ENCODE assay signal across 24 cellular contexts in genomic region chr4:109296545-109296944, GRCh38. TPM values are rescaled to one million over a fixed set of nuclear protein-coding genes. Genes with fewer than 3 reads are reported as not detected.
DNase-seq lines count a peak whose midpoint lies in the region; ATAC-seq, FAIRE-seq and TF ChIP-seq lines count a peak whose summit lies in the region.
"Had no signal": no experiment of that assay in that cellular context is flagged by ENCODE, and none has a peak within 500 bp of the region (broad histone marks: within the 10 kb centered on the region; RNA-seq: fewer than 3 reads in every experiment).

No MANE protein-coding gene starts in this region.

- ATAC-seq in RWPE2 (ENCODE audit: low read depth) = peak; percentile 50; the same call in 1 of the 3 replicates

- 72 to 76% methylated on average over 2 of the region's 2 CpGs for WGBS in GM23248 (ENCODE audit: low coverage in 1 of 2, low lambda C conversion rate in 2 of 2, missing lambda C conversion rate in 2 of 2), 2 experiments

- H3K9ac ChIP-seq in GM23248 (no peak overlapping the region), keratinocyte (ENCODE audit: control insufficient read depth, extremely low read depth, insufficient read depth, low read length) (no peak overlapping the region)

- in situ Hi-C loops in GM23248 (cut with MboI) = no loop called here

- dilution Hi-C loops in keratinocyte (cut with MboI; ENCODE audit: extremely low pct_ligation_motif_present, low sequenced_read_pairs) = no loop called here

- H3K27ac ChIP-seq in GM23248 = no peak overlapping the region
- no peak overlapping the region for H3K27ac ChIP-seq in RWPE2 (ENCODE audit: poor library complexity, severe bottlenecking)
- no peak overlapping the region for H3K27ac ChIP-seq in keratinocyte (ENCODE audit: control insufficient read depth, insufficient read depth, low read length)
- H3K27ac ChIP-seq: C4-2B, Peyer's patch, SJCRH30 had no signal

- TF ChIP-seq CTCF in RWPE2 (IDR thresholded peaks at IDR 0.05; ENCODE audit: poor library complexity, severe bottlenecking) = no peak
- no peak for TF ChIP-seq CTCF in bronchial epithelial cell (IDR thresholded peaks at IDR 0.05; ENCODE audit: insufficient read depth, low read length, severe bottlenecking)
- no peak for TF ChIP-seq CTCF in keratinocyte (optimal IDR thresholded peaks at IDR 0.05 in 1 of 3, IDR thresholded peaks at IDR 0.05 in 1 of 3, conservative IDR thresholded peaks at IDR 0.05 in 1 of 3; ENCODE audit: extremely low read depth in 1 of 3, insufficient read depth in 2 of 3, low read length in 3 of 3)

- H3K4me2 ChIP-seq in GM23248 (ENCODE audit: unreplicated experiment) (no peak overlapping the region), keratinocyte (ENCODE audit: control insufficient read depth, extremely low read depth, insufficient read depth, low read depth, low read length) (no peak overlapping the region)

- 0 out of 2 replicates have a peak, but pooled peaks cover 6% of the 10 kb centered on the region for H3K4me1 ChIP-seq in GM23248 (ENCODE audit: insufficient read depth)
- no peaks in the 10 kb centered on the region for H3K4me1 ChIP-seq in RWPE2 (ENCODE audit: insufficient read depth, poor library complexity, severe bottlenecking)
- H3K4me1 ChIP-seq in keratinocyte (ENCODE audit: control insufficient read depth, extremely low read depth, insufficient read depth, low read length) = peaks cover 6% of the 10 kb centered on the region
- H3K4me1 ChIP-seq: SJCRH30 had no signal

- H3F3A ChIP-seq in GM23248 (ENCODE audit: insufficient read depth) = no peaks in the 10 kb centered on the region

- peaks cover 24% of the 10 kb centered on the region for H3K27me3 ChIP-seq in GM23248 (replicated peaks; ENCODE audit: insufficient read depth)
- H3K27me3 ChIP-seq in RWPE2 (ENCODE audit: insufficient read depth, poor library complexity, severe bottlenecking) = peaks cover 26% of the 10 kb centered on the region
- H3K27me3 ChIP-seq in bronchial epithelial cell (ENCODE audit: control insufficient read depth, insufficient read depth, low read length) = peaks cover 10% of the 10 kb centered on the region
- peaks cover 16% of the 10 kb centered on the region for H3K27me3 ChIP-seq in keratinocyte (ENCODE audit: control insufficient read depth, extremely low read depth, insufficient read depth, low read length)
- H3K27me3 ChIP-seq: SJCRH30 had no signal

- no peaks in the 10 kb centered on the region for H3K9me3 ChIP-seq in GM23248 (ENCODE audit: low read depth)
- no peaks in the 10 kb centered on the region for H3K9me3 ChIP-seq in RWPE2 (ENCODE audit: severe bottlenecking)
- no peaks in the 10 kb centered on the region for H3K9me3 ChIP-seq in keratinocyte (ENCODE audit: control insufficient read depth, low read depth, low read length)
- H3K9me3 ChIP-seq: Peyer's patch, SJCRH30 had no signal

- H4K20me1 ChIP-seq in GM23248 (ENCODE audit: insufficient read depth) (no peaks in the 10 kb centered on the region), keratinocyte (ENCODE audit: control insufficient read depth, extremely low read depth, insufficient read depth, low read length) (no peaks in the 10 kb centered on the region)

- DNase-seq in GM23248 (peak; percentile 25), RWPE2 (ENCODE audit: low spot score) (no peak), bronchial epithelial cell (ENCODE audit: low read depth) (peak; percentile 32), keratinocyte (ENCODE audit: low read depth, low spot score) (peak; percentile 5), activated gamma-delta T cell treated with Interleukin-2 at 50 U/mL for 16 hours (no peak), GOT3 (lab: John Stamatoyannopoulos, UW) (no peak), DMS53 treated with DMSO at 0.1 percent for 48 hours (lab: John Stamatoyannopoulos, UW; ENCODE audit: unreplicated experiment) (no peak)
- DNase-seq in stimulated activated CD4-positive, alpha-beta T cell treated with anti-CD3 and anti-CD28 coated beads, Interleukin-15, amount 100 ng/mL, for 24 hours = no peak
- DNase-seq: 8988T; CD8-positive, alpha-beta memory T cell; GF-D8; KG1; MV-4-11; NCI-H1105 treated with DMSO at 0.1 percent for 48 hours; NCI-H1694 treated with DMSO at 0.1 percent for 48 hours; NCI-H2081 treated with DMSO at 0.1 percent for 48 hours; NCI-H2171 treated with DMSO at 0.1 percent for 48 hours; NCI-H446; NCI-H526; Peyer's patch; SJCRH30 had no signal

- H3K79me2 ChIP-seq in GM23248 (ENCODE audit: insufficient read depth) (no peaks in the 10 kb centered on the region), keratinocyte (ENCODE audit: control insufficient read depth, insufficient read depth, low read length) (no peaks in the 10 kb centered on the region)

- H3K9me2 ChIP-seq in GM23248 (ENCODE audit: insufficient read depth) = no peaks in the 10 kb centered on the region

- H3K9me1 ChIP-seq in keratinocyte (ENCODE audit: control insufficient read depth, extremely low read depth, insufficient read depth, low read length) = no peaks in the 10 kb centered on the region

- no peak for FAIRE-seq in bronchial epithelial cell (lab: Jason Lieb, UNC)
- no peak for FAIRE-seq in keratinocyte (lab: Jason Lieb, UNC)
- FAIRE-seq: H54 had no signal

- H3K36me3 ChIP-seq in GM23248 (ENCODE audit: low read depth) (no peaks in the 10 kb centered on the region), RWPE2 (ENCODE audit: low read depth) (no peaks in the 10 kb centered on the region), bronchial epithelial cell (ENCODE audit: control insufficient read depth, insufficient read depth, low read length) (no peaks in the 10 kb centered on the region), keratinocyte (ENCODE audit: control insufficient read depth in 2 of 2, extremely low read depth in 1 of 2, insufficient read depth in 2 of 2, low read length in 2 of 2) (no peaks in the 10 kb centered on the region)
- H3K36me3 ChIP-seq: Peyer's patch, SJCRH30 had no signal

- H3K4me3 ChIP-seq in GM23248 (no peak overlapping the region), RWPE2 (ENCODE audit: severe bottlenecking) (no peak overlapping the region), bronchial epithelial cell (ENCODE audit: low read depth, low read length) (no peak overlapping the region), keratinocyte (ENCODE audit: control insufficient read depth in 2 of 3, extremely low read depth in 1 of 3, insufficient read depth in 2 of 3, low read depth in 1 of 3, low read length in 3 of 3) (no peak overlapping the region)
- H3K4me3 ChIP-seq: Peyer's patch, SJCRH30 had no signal

- H2AFZ ChIP-seq in GM23248 (no peak overlapping the region), keratinocyte (ENCODE audit: control insufficient read depth, low read length) (no peak overlapping the region)

RNA-seq across cellular contexts. Expression of gene COL25A1, which starts 5.9 kb away (rescaled TPM):
- 0.13 TPM in 1 of 2 replicates, not detected in the other for total RNA-seq in GM23248 (2014; rRNA removed; shearing (Covaris generic))
- polyA plus RNA-seq in GM23248 (2016; fragmentation: Nextera tagmentation; extraction: Ambion mirVana) (0.25 TPM in 1 of 2 replicates, not detected in the other), keratinocyte (0.01 TPM in 1 of 3 replicates, not detected in the others)
- total RNA-seq in bronchial epithelial cell = under 0.01 TPM in 2 replicates
- not detected for polyA plus RNA-seq in keratinocyte (2011; ENCODE audit: low read depth)
- not detected in 2 replicates for polyA plus RNA-seq in keratinocyte (2011; cell fraction: cytosol; rRNA removed)
- 0.03 TPM in 1 of 2 replicates, not detected in the other for polyA plus RNA-seq in keratinocyte (2011; cell fraction: nucleus; rRNA removed)
- polyA plus RNA-seq in keratinocyte (2012; ENCODE audit: low replicate concordance) = 0.04 TPM in 1 of 2 replicates, not detected in the other
- not detected in 3 replicates for polyA minus RNA-seq in keratinocyte
- polyA minus RNA-seq in keratinocyte (2011; cell fraction: cytosol; rRNA and poly(A)+ RNA removed) = not detected
- polyA minus RNA-seq in keratinocyte (2011; cell fraction: nucleus; rRNA and poly(A)+ RNA removed) = not detected in 2 replicates
- total RNA-seq: CD8-positive, alpha-beta memory T cell; OCI-LY7 had no signal
- polyA plus RNA-seq: CD8-positive, alpha-beta memory T cell had no signal

Comparison
In these comparisons a context has a peak if more than half of its experiments do, and no peak if none do; other contexts are left out.
1. DNase-seq: peak in GM23248 (single experiment), bronchial epithelial cell (single experiment) and keratinocyte (single experiment); none in RWPE2 (single experiment), activated gamma-delta T cell treated with Interleukin-2 at 50 U/mL for 16 hours (single experiment), GOT3 (single experiment), DMS53 treated with DMSO at 0.1 percent for 48 hours (single experiment) and stimulated activated CD4-positive, alpha-beta T cell treated with anti-CD3 and anti-CD28 coated beads, Interleukin-15, amount 100 ng/mL, for 24 hours (single experiment).